In the genomic region with DNA sequence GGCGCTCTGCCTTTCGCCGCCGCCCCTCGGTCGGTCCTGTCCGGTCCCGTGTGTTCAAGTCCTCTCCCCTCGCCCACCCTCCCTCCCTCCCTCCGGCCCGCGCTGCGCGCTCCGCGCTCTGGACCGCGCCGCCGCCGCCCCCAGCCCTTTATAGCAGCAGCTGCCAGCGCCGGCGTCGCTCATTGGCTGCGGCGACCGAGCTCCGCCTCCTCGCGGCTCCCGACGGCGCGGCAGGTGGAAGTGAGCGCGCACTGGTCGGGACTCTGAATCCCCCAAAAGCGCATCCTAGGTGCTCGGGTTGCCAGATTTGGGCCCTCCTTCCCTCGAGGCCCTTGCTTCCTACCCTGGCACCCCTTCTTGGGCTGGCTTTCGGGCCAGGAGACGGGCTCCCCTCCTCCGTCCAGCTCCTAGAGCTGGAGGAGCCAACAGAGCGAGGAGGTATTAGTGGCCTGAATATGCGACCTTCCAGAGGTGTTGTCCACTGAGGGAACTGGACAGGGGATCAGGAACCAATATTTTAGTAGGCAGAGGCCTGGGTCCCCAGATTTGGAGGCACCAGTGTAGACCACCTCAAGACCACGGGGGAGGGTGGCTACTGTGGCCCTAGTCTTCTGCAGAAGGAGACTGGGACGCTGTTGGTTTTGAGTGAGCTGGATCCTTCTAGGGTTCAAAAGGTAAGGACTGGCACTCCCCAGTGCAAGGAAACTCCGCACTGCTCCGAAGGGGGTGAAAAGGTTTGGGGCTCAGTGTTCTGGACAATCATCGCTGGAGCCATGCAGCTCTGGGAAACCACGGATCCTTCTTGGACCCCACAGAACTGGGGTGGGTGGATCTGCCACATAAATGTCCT, we compare ENCODE assay signal across 9 cellular contexts. TPM values are rescaled to one million over a fixed set of nuclear protein-coding genes. Genes with fewer than 3 reads are reported as not detected.
DNase-seq lines count a peak whose midpoint lies in the region; ATAC-seq lines count a peak whose summit lies in the region.
"Had no signal": no experiment of that assay in that cellular context is flagged by ENCODE, and none has a peak within 500 bp of the region (broad histone marks: within the 10 kb centered on the region; RNA-seq: fewer than 3 reads in every experiment).

Gene ELAVL3 (minus strand): TSS at position 120 of the 850 bp plus-strand sequence. CDS start 438 bp downstream, outside the sequence.

- H3K9me3 ChIP-seq in iPS-18c (ENCODE audit: control insufficient read depth, insufficient read depth, low read length): peaks cover 9% of the 10 kb centered on the region
- H3K9me3 ChIP-seq: pancreas had no signal

- peak within 1 kb of the TSS; percentile 28 for H3K4me3 ChIP-seq in iPS-18c (ENCODE audit: insufficient read depth, low read depth, low read length)

- peaks cover 37% of the 10 kb centered on the region for H3K27me3 Mint-ChIP-seq in stimulated activated naive CD8-positive, alpha-beta T cell treated with anti-CD3 and anti-CD28 coated beads, Interleukin-15, Interleukin-2, amounts not matched to agents 100 ng/mL and 50 ng/mL, for 24 hours

- peaks cover 8% of the 10 kb centered on the region for H3K36me3 Mint-ChIP-seq in stimulated activated naive CD8-positive, alpha-beta T cell treated with anti-CD3 and anti-CD28 coated beads, Interleukin-15, Interleukin-2, amounts not matched to agents 100 ng/mL and 50 ng/mL, for 24 hours (ENCODE audit: low read depth)

- peak within 1 kb of the TSS; percentile 70 for H3K4me3 Mint-ChIP-seq in stimulated activated naive CD8-positive, alpha-beta T cell treated with anti-CD3 and anti-CD28 coated beads, Interleukin-15, Interleukin-2, amounts not matched to agents 100 ng/mL and 50 ng/mL, for 24 hours

- peak within 1 kb of the TSS; percentile 61 for H3K27ac Mint-ChIP-seq in stimulated activated naive CD8-positive, alpha-beta T cell treated with anti-CD3 and anti-CD28 coated beads, Interleukin-15, Interleukin-2, amounts not matched to agents 100 ng/mL and 50 ng/mL, for 24 hours

- H3K4me1 Mint-ChIP-seq in stimulated activated naive CD8-positive, alpha-beta T cell treated with anti-CD3 and anti-CD28 coated beads, Interleukin-15, Interleukin-2, amounts not matched to agents 100 ng/mL and 50 ng/mL, for 24 hours (ENCODE audit: low read depth): peaks cover 29% of the 10 kb centered on the region

- ATAC-seq in stimulated activated naive CD8-positive, alpha-beta T cell treated with anti-CD3 and anti-CD28 coated beads, Interleukin-15, Interleukin-2, amounts not matched to agents 100 U/mL and 50 U/mL, for 24 hours: no peak
- no peak for ATAC-seq in HG02763 (IDR thresholded peaks at IDR 0.05; ENCODE audit: unreplicated experiment)
- ATAC-seq in GM19467 (IDR thresholded peaks at IDR 0.05; ENCODE audit: unreplicated experiment): no peak
- no peak for ATAC-seq in GM19395 (IDR thresholded peaks at IDR 0.05; ENCODE audit: unreplicated experiment)

- H3K9me3 Mint-ChIP-seq in stimulated activated naive CD8-positive, alpha-beta T cell treated with anti-CD3 and anti-CD28 coated beads, Interleukin-15, Interleukin-2, amounts not matched to agents 100 ng/mL and 50 ng/mL, for 24 hours: no peaks in the 10 kb centered on the region

- no peak for DNase-seq in stimulated activated naive CD8-positive, alpha-beta T cell treated with anti-CD3 and anti-CD28 coated beads, Interleukin-15, Interleukin-2, amounts not matched to agents 100 U/mL and 50 U/mL, for 24 hours
- DNase-seq in SK-N-DZ (ENCODE audit: low spot score) (peak; percentile 70), LoVo (ENCODE audit: low spot score) (no peak)

RNA-seq across cellular contexts. Expression of gene ELAVL3, which starts in this region (rescaled TPM):
- 66.4 and 88.5 TPM in 2 replicates for polyA plus RNA-seq in SK-N-DZ (2014; cell fraction: cytosol; rRNA removed)
- 47.9 and 77.2 TPM in 2 replicates for polyA plus RNA-seq in SK-N-DZ (2014; cell fraction: nucleus; rRNA removed)
